In the genomic region with DNA sequence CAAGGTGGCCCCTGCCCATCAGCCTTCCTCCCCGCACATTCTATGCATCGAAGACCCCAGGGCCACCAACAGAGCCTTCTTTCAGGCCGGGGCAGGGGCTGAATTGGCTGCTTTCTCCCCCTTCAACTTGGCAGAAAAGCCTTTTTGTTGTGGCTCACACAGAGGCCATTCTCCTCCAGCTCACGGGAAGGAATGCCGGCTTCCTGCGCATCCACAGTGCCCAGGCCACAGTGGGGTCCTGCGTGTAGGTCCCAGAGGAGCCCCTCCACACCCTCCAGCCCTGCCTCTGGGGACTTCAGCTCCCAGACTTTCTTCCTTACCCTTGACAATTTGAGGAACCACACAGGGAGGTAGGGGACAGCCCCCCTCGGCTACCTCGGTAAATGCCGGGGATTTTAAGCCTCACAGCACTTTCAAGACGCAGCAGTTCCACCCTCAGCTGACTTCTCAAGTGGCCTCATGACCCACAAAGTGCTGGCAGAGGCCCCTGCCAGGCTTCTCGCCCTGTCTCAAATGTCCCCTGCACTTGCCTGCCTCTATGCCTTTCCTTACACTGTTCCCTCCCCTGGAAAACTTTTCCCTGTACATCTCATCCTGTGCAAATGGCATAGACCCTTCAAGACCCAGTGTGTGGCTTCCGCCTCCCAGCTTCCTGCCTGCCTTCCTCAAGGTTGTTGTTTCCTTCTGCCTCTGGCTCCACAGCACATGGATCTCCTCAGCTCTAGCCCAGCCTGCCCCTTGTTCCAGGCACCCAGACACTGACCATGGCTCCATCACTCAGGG, we compare ENCODE assay signal across 12 cellular contexts.
"Had no signal": no experiment of that assay in that cellular context is flagged by ENCODE, and none has a peak within 500 bp of the region (broad histone marks: within the 10 kb centered on the region; RNA-seq: fewer than 3 reads in every experiment).

No MANE protein-coding gene starts in this region.

- H3K4me3 ChIP-seq: tibial artery had no signal

- H3K9me3 ChIP-seq: tibial artery had no signal

- DNase-seq: activated CD4-positive, alpha-beta T cell treated with anti-CD3 and anti-CD28 coated beads, Interleukin-2, amount 50 U/mL, for 48 hours; activated CD4-positive, CD25-positive, alpha-beta regulatory T cell treated with anti-CD3 and anti-CD28 coated beads, Interleukin-2, amount 50 U/mL, for 72 hours; activated gamma-delta T cell; activated naive CD8-positive, alpha-beta T cell treated with anti-CD3 and anti-CD28 coated beads for 36 hours; activated T-cell treated with anti-CD3 and anti-CD28 coated beads, Interleukin-2, amount 50 U/mL, for 48 hours; left cardiac atrium; retina; small intestine; SW 1271; tibial artery had no signal

- H3K27ac ChIP-seq: tibial artery had no signal

- H3K4me1 ChIP-seq: tibial artery had no signal

- ATAC-seq: esophagus mucosa; stimulated activated effector memory CD8-positive, alpha-beta T cell treated with anti-CD3 and anti-CD28 coated beads, Interleukin-12 subunit alpha, Interleukin-12 subunit beta, amount 100 ng/mL, for 72 hours had no signal
